ENCODE assay signal across 19 cellular contexts in the genomic region with DNA sequence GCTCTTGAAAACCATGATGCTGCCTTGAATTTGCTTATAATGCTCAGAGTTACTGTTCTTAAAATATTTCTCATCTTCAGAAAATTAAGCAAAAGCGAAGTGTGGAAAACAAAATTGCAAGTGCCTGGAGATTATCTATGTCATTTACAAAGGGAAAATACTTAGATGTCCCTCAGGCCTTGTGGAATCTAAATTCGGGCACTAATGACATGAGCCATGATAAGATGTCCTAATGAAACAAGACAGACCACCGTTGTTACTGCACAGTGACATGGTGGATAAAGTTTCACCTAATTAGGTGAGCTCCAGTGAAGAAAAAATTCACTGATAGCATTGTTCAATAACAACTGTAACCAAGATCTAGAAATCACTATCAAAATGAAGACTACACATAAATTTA.
"Had no signal": no experiment of that assay in that cellular context is flagged by ENCODE, and none has a peak within 500 bp of the region (broad histone marks: within the 10 kb centered on the region; RNA-seq: fewer than 3 reads in every experiment).

No MANE protein-coding gene starts in this region.

- H3K36me3 Mint-ChIP-seq: activated naive CD8-positive, alpha-beta T cell treated with anti-CD3 and anti-CD28 coated beads, Interleukin-2, amount 10 ng/mL, durations not matched to agents 7 days and 5 days; natural killer cell had no signal

- H3K27ac ChIP-seq: left lung, prostate gland, tibial artery had no signal

- H3K27me3 Mint-ChIP-seq: activated T-helper 17 cell treated with anti-CD3 and anti-CD28 coated beads, Interleukin-2, amount 50 U/mL, for 72 hours had no signal

- H3K27me3 ChIP-seq: tibial artery had no signal

- ATAC-seq: activated CD8-positive, alpha-beta T cell treated with anti-CD3 and anti-CD28 coated beads, Interleukin-2, amount 10 ng/mL, durations not matched to agents 7 days and 5 days; activated T-helper 17 cell treated with anti-CD3 and anti-CD28 coated beads, Interleukin-2, amount 50 U/mL, for 72 hours; left lung; natural killer cell had no signal

- H3K4me3 ChIP-seq: left lung, prostate gland, tibial artery had no signal

- H3K4me3 Mint-ChIP-seq: activated CD8-positive, alpha-beta T cell treated with anti-CD3 and anti-CD28 coated beads, Interleukin-2, amount 10 ng/mL, durations not matched to agents 7 days and 5 days; activated naive CD8-positive, alpha-beta T cell treated with anti-CD3 and anti-CD28 coated beads, Interleukin-2, amount 10 ng/mL, durations not matched to agents 7 days and 5 days; activated T-helper 17 cell treated with anti-CD3 and anti-CD28 coated beads, Interleukin-2, amount 50 U/mL, for 72 hours; natural killer cell had no signal

- H3K27ac Mint-ChIP-seq: activated CD8-positive, alpha-beta T cell treated with anti-CD3 and anti-CD28 coated beads, Interleukin-2, amount 10 ng/mL, durations not matched to agents 7 days and 5 days; activated naive CD8-positive, alpha-beta T cell treated with anti-CD3 and anti-CD28 coated beads, Interleukin-2, amount 10 ng/mL, durations not matched to agents 7 days and 5 days; natural killer cell had no signal

- H3K9me3 ChIP-seq: left lung, prostate gland, tibial artery had no signal

- H3K9me3 Mint-ChIP-seq: activated T-helper 17 cell treated with anti-CD3 and anti-CD28 coated beads, Interleukin-2, amount 50 U/mL, for 72 hours; natural killer cell had no signal

- H3K36me3 ChIP-seq: left lung, prostate gland, tibial artery had no signal

- DNase-seq: activated CD4-positive, alpha-beta T cell treated with anti-CD3 and anti-CD28 coated beads for 1 hour; activated CD4-positive, alpha-beta T cell treated with anti-CD3 and anti-CD28 coated beads, Interleukin-2, amount 50 U/mL, for 1 hour; activated CD8-positive, alpha-beta T cell treated with anti-CD3 and anti-CD28 coated beads, Interleukin-2, amount 10 ng/mL, durations not matched to agents 7 days and 5 days; activated naive CD8-positive, alpha-beta T cell treated with anti-CD3 and anti-CD28 coated beads, Interleukin-2, amount 10 ng/mL, durations not matched to agents 7 days and 5 days; activated T-cell treated with anti-CD3 and anti-CD28 coated beads, Interleukin-2, amount 50 U/mL, for 1 hour; amygdala; kidney; left lung; mammary epithelial cell; midbrain; natural killer cell; right cardiac atrium; stimulated activated CD4-positive, alpha-beta T cell treated with anti-CD3 and anti-CD28 coated beads, Interleukin-4, amount 100 ng/mL, for 24 hours; stimulated activated naive CD4-positive, alpha-beta T cell treated with Interleukin-2 at 50 U/mL for 16 hours; T-helper 1 cell; T-helper 9 cell; tibial artery had no signal
